In genomic region chrX:288561-288991, GRCh38 we compare ENCODE assay signal across 1 cellular context.
TF ChIP-seq lines count a peak whose summit lies in the region.

No MANE protein-coding gene starts in this region.

TF ChIP-seq in H1, 55 proteins besides CTCF, POLR2A, EP300 and RAD21:
- TF ChIP-seq CREB1 (IDR thresholded peaks at IDR 0.05), result no peak
- no peak for TF ChIP-seq E2F6 (IDR thresholded peaks at IDR 0.05)
- no peak for TF ChIP-seq BCL11A (IDR thresholded peaks at IDR 0.05; ENCODE audit: low read depth in 2 of 2, low read length in 2 of 2)
- TF ChIP-seq NANOG (IDR thresholded peaks at IDR 0.05; ENCODE audit: insufficient read depth, low read depth, low read length, poor library complexity, severe bottlenecking), result no peak
- no peak for TF ChIP-seq KDM5A (IDR thresholded peaks at IDR 0.05; ENCODE audit: low read length)
- TF ChIP-seq POLR2AphosphoS5 (IDR thresholded peaks at IDR 0.05; ENCODE audit: low read depth, low read length), result no peak; the same call in 1 of the 2 replicates
- no peak for TF ChIP-seq ATF3 (IDR thresholded peaks at IDR 0.05; ENCODE audit: insufficient read depth, low read depth, low read length)
- TF ChIP-seq CTBP2 (IDR thresholded peaks at IDR 0.05; ENCODE audit: borderline replicate concordance, insufficient read depth, insufficient read length, low read length), result no peak
- TF ChIP-seq MAFK (IDR thresholded peaks at IDR 0.05; ENCODE audit: low read depth, low read length), result no peak
- TF ChIP-seq SUZ12 (IDR thresholded peaks at IDR 0.05; ENCODE audit: low read length), result no peak
- TF ChIP-seq SIX5 (IDR thresholded peaks at IDR 0.05; ENCODE audit: low read depth, low read length), result no peak
- TF ChIP-seq HDAC2 (IDR thresholded peaks at IDR 0.05; ENCODE audit: borderline replicate concordance in 1 of 2, low read depth in 2 of 2, low read length in 2 of 2), result no peak
